In the genomic region with DNA sequence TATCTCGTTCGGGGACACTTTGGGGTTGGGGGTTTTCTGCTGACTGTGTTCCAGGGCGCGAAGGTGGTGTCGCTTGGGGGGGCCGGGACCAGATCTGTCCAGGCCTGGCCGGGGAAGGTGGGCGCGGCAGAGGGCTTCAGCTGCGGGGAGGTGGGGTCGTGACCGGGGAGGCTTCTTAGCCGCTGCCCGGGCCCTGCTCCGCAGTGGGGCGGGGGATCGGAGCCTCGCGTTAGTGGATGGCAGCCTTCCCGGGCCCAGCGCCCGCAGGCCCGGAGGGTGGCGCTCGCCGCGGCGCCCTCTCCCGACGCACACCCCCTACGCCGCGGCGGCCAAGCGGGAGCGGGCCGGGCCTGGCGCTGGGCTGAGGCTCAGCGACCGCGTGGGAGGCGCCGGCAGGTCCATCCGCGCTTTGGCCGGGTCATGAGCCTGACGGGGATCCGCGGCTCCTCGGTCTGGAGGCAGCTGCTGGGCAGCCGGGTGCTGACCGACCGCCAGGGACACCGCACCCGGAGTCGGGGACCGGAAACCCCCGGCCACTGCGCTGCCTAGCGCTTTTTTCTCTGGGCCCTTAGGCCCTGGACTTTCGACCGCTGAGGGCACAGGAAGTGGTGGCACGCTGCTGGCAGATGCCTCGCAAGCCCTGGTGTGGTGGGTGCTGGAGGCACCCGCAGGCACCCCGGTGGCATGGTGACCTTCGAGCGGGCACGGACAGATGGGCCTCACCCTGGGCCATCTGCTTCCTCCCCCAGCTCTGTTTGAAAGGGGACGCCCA, we compare ENCODE assay signal across 8 cellular contexts. TPM values are rescaled to one million over a fixed set of nuclear protein-coding genes. Genes with fewer than 3 reads are reported as not detected.
DNase-seq lines count a peak whose midpoint lies in the region; ATAC-seq and TF ChIP-seq lines count a peak whose summit lies in the region.

No MANE protein-coding gene starts in this region.

- H3K4me1 Mint-ChIP-seq in IgD-negative memory B cell (peaks cover 10 to 25% (median 22%) of the 10 kb centered on the region in 3 donors), memory B cell (peaks cover 30% of the 10 kb centered on the region)

- H3K36me3 Mint-ChIP-seq in IgD-negative memory B cell, result no peaks in the 10 kb centered on the region
- H3K36me3 Mint-ChIP-seq in memory B cell, result peaks cover 3% of the 10 kb centered on the region

- peak overlapping the region; percentile 85 to 95 (median 90) for H3K4me3 Mint-ChIP-seq in IgD-negative memory B cell
- peak overlapping the region; percentile 87 for H3K4me3 Mint-ChIP-seq in memory B cell

- no peaks in the 10 kb centered on the region for H3K36me3 ChIP-seq in effector memory CD4-positive, alpha-beta T cell (ENCODE audit: control insufficient read depth, insufficient read depth, low read length)

- no peaks in the 10 kb centered on the region for H3K27me3 Mint-ChIP-seq in IgD-negative memory B cell
- peaks cover 2% of the 10 kb centered on the region for H3K27me3 Mint-ChIP-seq in memory B cell

- TF ChIP-seq CTCF in VCaP (conservative IDR thresholded peaks at IDR 0.05), result peak; percentile 70

- ATAC-seq in memory B cell (ENCODE audit: low read depth), result peak; percentile 27
- ATAC-seq in HG03378 (IDR thresholded peaks at IDR 0.05; ENCODE audit: unreplicated experiment), result no peak

- H3K27ac Mint-ChIP-seq in IgD-negative memory B cell, result peak overlapping the region in 2 of 3 donors; percentile 61 to 87
- H3K27ac Mint-ChIP-seq in memory B cell, result peak overlapping the region; percentile 63

- H3K4me1 ChIP-seq in effector memory CD4-positive, alpha-beta T cell (ENCODE audit: control insufficient read depth, insufficient read depth, low read length, poor library complexity, severe bottlenecking), result peaks cover 30% of the 10 kb centered on the region

- no peaks in the 10 kb centered on the region for H3K9me3 ChIP-seq in effector memory CD4-positive, alpha-beta T cell (ENCODE audit: control insufficient read depth, low read length)

- H3K4me3 ChIP-seq in effector memory CD4-positive, alpha-beta T cell (ENCODE audit: insufficient read depth, low read depth, low read length, poor library complexity, severe bottlenecking), result peak overlapping the region; percentile 83

- H3K9me3 Mint-ChIP-seq in IgD-negative memory B cell (no peaks in the 10 kb centered on the region), memory B cell (no peaks in the 10 kb centered on the region)

- DNase-seq in activated CD4-positive, alpha-beta T cell treated with anti-CD3 and anti-CD28 coated beads for 48 hours, result peak; percentile 51
- no peak for DNase-seq in activated CD4-positive, alpha-beta T cell treated with anti-CD3 and anti-CD28 coated beads, Interleukin-2, amount 50 U/mL, for 4 hours
- DNase-seq in effector memory CD4-positive, alpha-beta T cell, result no peak
- DNase-seq in memory B cell (ENCODE audit: low spot score in 2 of 2) (peak; percentile 38 to 54), substantia nigra (lab: John Stamatoyannopoulos, UW) (peak in 42 of 49 donors; percentile 23 to 85 (median 54))

- no peaks in the 10 kb centered on the region for H3K27me3 ChIP-seq in effector memory CD4-positive, alpha-beta T cell (replicated peaks; ENCODE audit: control insufficient read depth, insufficient read depth, low read length, poor library complexity, severe bottlenecking)

- peak overlapping the region; percentile 97 for H3K27ac ChIP-seq in VCaP
- peak overlapping the region; percentile 59 for H3K27ac ChIP-seq in effector memory CD4-positive, alpha-beta T cell (ENCODE audit: insufficient read depth, low read length, poor library complexity, severe bottlenecking)
- H3K27ac ChIP-seq in substantia nigra (ENCODE audit: low read depth, low read length, poor library complexity, severe bottlenecking), result peak overlapping the region; percentile 90

RNA-seq across cellular contexts. Expression of gene AGAP3, which starts 1.2 kb away (rescaled TPM):
- 3.5 TPM for polyA plus RNA-seq in IgD-negative memory B cell

RNA-seq across cellular contexts. Expression of gene TMUB1, which starts 4.1 kb away (rescaled TPM):
- 72.6 TPM for polyA plus RNA-seq in IgD-negative memory B cell

RNA-seq across cellular contexts. Expression of gene FASTK, which starts 6.8 kb away (rescaled TPM):
- 55.4 TPM for polyA plus RNA-seq in IgD-negative memory B cell

RNA-seq across cellular contexts. Expression of gene SLC4A2, which starts 28.0 kb away (rescaled TPM):
- 17.8 TPM for polyA plus RNA-seq in IgD-negative memory B cell

RNA-seq across cellular contexts. Expression of gene CDK5, which starts 29.7 kb away (rescaled TPM):
- polyA plus RNA-seq in IgD-negative memory B cell, result 11.4 TPM

Comparison
In these comparisons a context has a peak if more than half of its experiments do, and no peak if none do; other contexts are left out.
1. DNase-seq: peak in activated CD4-positive, alpha-beta T cell treated with anti-CD3 and anti-CD28 coated beads for 48 hours (single experiment), memory B cell (2 of 2) and substantia nigra (42 of 49); none in activated CD4-positive, alpha-beta T cell treated with anti-CD3 and anti-CD28 coated beads, Interleukin-2, amount 50 U/mL, for 4 hours (0 of 2) and effector memory CD4-positive, alpha-beta T cell (0 of 3).
2. Peak in every context shown above with its lines, with median percentiles within 50 percentile points of each other: H3K27ac ChIP-seq.